ENCODE assay signal across 12 cellular contexts in genomic region chr6:131039345-131039680, GRCh38. TPM values are rescaled to one million over a fixed set of nuclear protein-coding genes. Genes with fewer than 3 reads are reported as not detected.
DNase-seq lines count a peak whose midpoint lies in the region; ATAC-seq and TF ChIP-seq lines count a peak whose summit lies in the region.
"Had no signal": no experiment of that assay in that cellular context is flagged by ENCODE, and none has a peak within 500 bp of the region (broad histone marks: within the 10 kb centered on the region; RNA-seq: fewer than 3 reads in every experiment).

No MANE protein-coding gene starts in this region.

- no peak for DNase-seq in MG63
- no peak for DNase-seq in endothelial cell (ENCODE audit: low spot score)
- DNase-seq in osteoblast (ENCODE audit: insufficient read length, low spot score, missing footprints), result no peak
- DNase-seq in RWPE1 (ENCODE audit: low spot score), result no peak
- DNase-seq in stimulated activated CD4-positive, alpha-beta T cell treated with anti-CD3 and anti-CD28 coated beads, Interleukin-2, amount 100 ng/mL, for 48 hours, result no peak
- no peak for DNase-seq in NCI-H510A treated with DMSO at 0.1 percent for 48 hours (lab: John Stamatoyannopoulos, UW)
- DNase-seq: CD8-positive, alpha-beta T cell; GF-D8; NCI-H187 treated with DMSO at 0.1 percent for 48 hours; NCI-H2171; NCI-H82 had no signal

- H3K9me3 ChIP-seq in MG63 (no peaks in the 10 kb centered on the region), osteoblast (ENCODE audit: low read depth, low read length) (no peaks in the 10 kb centered on the region)

- H3K4me3 ChIP-seq in MG63 (peak overlapping the region; percentile 14; the same call in 1 of the 2 replicates), osteoblast (ENCODE audit: insufficient read depth, low read length) (peak overlapping the region; percentile 34)

- POLR2A ChIA-PET in RWPE1 (lab: Yijun Ruan, JAX; ENCODE audit: low non-redundant PET), result no interaction called here

- H3K27me3 Mint-ChIP-seq in endothelial cell (ENCODE audit: unreplicated experiment), result peaks cover 3% of the 10 kb centered on the region

- CTCF ChIA-PET in RWPE1 (lab: Yijun Ruan, JAX), result interaction anchor here (0.6 kb wide), 1 partner anchor 315 kb away, joined by 3 read pairs; no protein-coding TSS in a partner anchor

- H3K36me3 ChIP-seq in MG63 (peaks cover 2% of the 10 kb centered on the region; the same call in 1 of the 2 replicates), osteoblast (ENCODE audit: insufficient read depth, low read length) (no peaks in the 10 kb centered on the region)

- no peak for ATAC-seq in GM18867 (IDR thresholded peaks at IDR 0.05; ENCODE audit: unreplicated experiment)
- ATAC-seq: CD8-positive, alpha-beta T cell had no signal

- peak overlapping the region; percentile 71 for H2AFZ ChIP-seq in osteoblast (ENCODE audit: low read length)

- no peaks in the 10 kb centered on the region for H3K9me3 Mint-ChIP-seq in endothelial cell (ENCODE audit: unreplicated experiment)
- H3K9me3 Mint-ChIP-seq: CD8-positive, alpha-beta T cell had no signal

- H3K4me2 ChIP-seq in osteoblast (ENCODE audit: insufficient read depth, low read length), result peak overlapping the region; percentile 84

- peaks cover 62% of the 10 kb centered on the region for H3K79me2 ChIP-seq in osteoblast (ENCODE audit: insufficient read depth, low read length)

- H3K27ac Mint-ChIP-seq in endothelial cell (ENCODE audit: unreplicated experiment), result peak overlapping the region; percentile 78
- H3K27ac Mint-ChIP-seq: CD8-positive, alpha-beta T cell had no signal

- H3K4me1 ChIP-seq in osteoblast (ENCODE audit: insufficient read depth, low read length), result peaks cover 33% of the 10 kb centered on the region

- H3K27me3 ChIP-seq in MG63 (no peaks in the 10 kb centered on the region), osteoblast (ENCODE audit: insufficient read depth, low read length) (no peaks in the 10 kb centered on the region)

- H3K4me1 Mint-ChIP-seq in endothelial cell (ENCODE audit: unreplicated experiment), result peaks cover 41% of the 10 kb centered on the region

- H3K27ac ChIP-seq in osteoblast (ENCODE audit: low read depth, low read length) (peak overlapping the region; percentile 85), RWPE1 (no peak overlapping the region)

- no peak overlapping the region for H3K4me3 Mint-ChIP-seq in endothelial cell (ENCODE audit: unreplicated experiment)
- H3K4me3 Mint-ChIP-seq: CD8-positive, alpha-beta T cell had no signal

- no peaks in the 10 kb centered on the region for H3K36me3 Mint-ChIP-seq in endothelial cell (ENCODE audit: low read depth, unreplicated experiment)
- H3K36me3 Mint-ChIP-seq: CD8-positive, alpha-beta T cell had no signal

- TF ChIP-seq CTCF in endothelial cell (IDR thresholded peaks at IDR 0.05; ENCODE audit: unreplicated experiment) (no peak), osteoblast (IDR thresholded peaks at IDR 0.05; ENCODE audit: extremely low read depth, low read depth, low read length) (no peak), RWPE1 (conservative IDR thresholded peaks at IDR 0.05; ENCODE audit: low read depth) (no peak)

- no peaks in the 10 kb centered on the region for H4K20me1 ChIP-seq in osteoblast (ENCODE audit: insufficient read depth, low read length)

RNA-seq across cellular contexts. Expression of gene EPB41L2, which starts 23.7 kb away (rescaled TPM):
- 33.3 and 63.9 TPM in 2 replicates for total RNA-seq in MG63 (2014; rRNA removed; shearing (Covaris generic); ENCODE audit: low replicate concordance)
- total RNA-seq in endothelial cell (ENCODE audit: unreplicated experiment), result 314 TPM
- 46.9 and 47.4 TPM in 2 replicates for total RNA-seq in osteoblast
